1 cellular context compared by ENCODE assay signal in genomic region chr10:70155255-70155838, GRCh38.
TF ChIP-seq lines count a peak whose summit lies in the region.

No MANE protein-coding gene starts in this region.

TF ChIP-seq in GM23338, 12 proteins besides CTCF, POLR2A, EP300 and RAD21:
- TF ChIP-seq ZNF331 (CRISPR knock-in tag; IDR thresholded peaks at IDR 0.05; ENCODE audit: low read depth) = no peak
- TF ChIP-seq, protein P1, sequence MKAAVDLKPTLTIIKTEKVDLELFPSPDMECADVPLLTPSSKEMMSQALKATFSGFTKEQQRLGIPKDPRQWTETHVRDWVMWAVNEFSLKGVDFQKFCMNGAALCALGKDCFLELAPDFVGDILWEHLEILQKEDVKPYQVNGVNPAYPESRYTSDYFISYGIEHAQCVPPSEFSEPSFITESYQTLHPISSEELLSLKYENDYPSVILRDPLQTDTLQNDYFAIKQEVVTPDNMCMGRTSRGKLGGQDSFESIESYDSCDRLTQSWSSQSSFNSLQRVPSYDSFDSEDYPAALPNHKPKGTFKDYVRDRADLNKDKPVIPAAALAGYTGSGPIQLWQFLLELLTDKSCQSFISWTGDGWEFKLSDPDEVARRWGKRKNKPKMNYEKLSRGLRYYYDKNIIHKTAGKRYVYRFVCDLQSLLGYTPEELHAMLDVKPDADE (IDR thresholded peaks at IDR 0.05) = no peak
- TF ChIP-seq POLR2AphosphoS5 (IDR thresholded peaks at IDR 0.05; ENCODE audit: low read depth) = no peak
- TF ChIP-seq STAT1 (IDR thresholded peaks at IDR 0.05; ENCODE audit: unreplicated experiment) = no peak
- TF ChIP-seq ZNF114 (CRISPR knock-in tag; IDR thresholded peaks at IDR 0.05) = no peak
- no peak for TF ChIP-seq JUNB (IDR thresholded peaks at IDR 0.05; ENCODE audit: unreplicated experiment)
- TF ChIP-seq, protein P2, sequence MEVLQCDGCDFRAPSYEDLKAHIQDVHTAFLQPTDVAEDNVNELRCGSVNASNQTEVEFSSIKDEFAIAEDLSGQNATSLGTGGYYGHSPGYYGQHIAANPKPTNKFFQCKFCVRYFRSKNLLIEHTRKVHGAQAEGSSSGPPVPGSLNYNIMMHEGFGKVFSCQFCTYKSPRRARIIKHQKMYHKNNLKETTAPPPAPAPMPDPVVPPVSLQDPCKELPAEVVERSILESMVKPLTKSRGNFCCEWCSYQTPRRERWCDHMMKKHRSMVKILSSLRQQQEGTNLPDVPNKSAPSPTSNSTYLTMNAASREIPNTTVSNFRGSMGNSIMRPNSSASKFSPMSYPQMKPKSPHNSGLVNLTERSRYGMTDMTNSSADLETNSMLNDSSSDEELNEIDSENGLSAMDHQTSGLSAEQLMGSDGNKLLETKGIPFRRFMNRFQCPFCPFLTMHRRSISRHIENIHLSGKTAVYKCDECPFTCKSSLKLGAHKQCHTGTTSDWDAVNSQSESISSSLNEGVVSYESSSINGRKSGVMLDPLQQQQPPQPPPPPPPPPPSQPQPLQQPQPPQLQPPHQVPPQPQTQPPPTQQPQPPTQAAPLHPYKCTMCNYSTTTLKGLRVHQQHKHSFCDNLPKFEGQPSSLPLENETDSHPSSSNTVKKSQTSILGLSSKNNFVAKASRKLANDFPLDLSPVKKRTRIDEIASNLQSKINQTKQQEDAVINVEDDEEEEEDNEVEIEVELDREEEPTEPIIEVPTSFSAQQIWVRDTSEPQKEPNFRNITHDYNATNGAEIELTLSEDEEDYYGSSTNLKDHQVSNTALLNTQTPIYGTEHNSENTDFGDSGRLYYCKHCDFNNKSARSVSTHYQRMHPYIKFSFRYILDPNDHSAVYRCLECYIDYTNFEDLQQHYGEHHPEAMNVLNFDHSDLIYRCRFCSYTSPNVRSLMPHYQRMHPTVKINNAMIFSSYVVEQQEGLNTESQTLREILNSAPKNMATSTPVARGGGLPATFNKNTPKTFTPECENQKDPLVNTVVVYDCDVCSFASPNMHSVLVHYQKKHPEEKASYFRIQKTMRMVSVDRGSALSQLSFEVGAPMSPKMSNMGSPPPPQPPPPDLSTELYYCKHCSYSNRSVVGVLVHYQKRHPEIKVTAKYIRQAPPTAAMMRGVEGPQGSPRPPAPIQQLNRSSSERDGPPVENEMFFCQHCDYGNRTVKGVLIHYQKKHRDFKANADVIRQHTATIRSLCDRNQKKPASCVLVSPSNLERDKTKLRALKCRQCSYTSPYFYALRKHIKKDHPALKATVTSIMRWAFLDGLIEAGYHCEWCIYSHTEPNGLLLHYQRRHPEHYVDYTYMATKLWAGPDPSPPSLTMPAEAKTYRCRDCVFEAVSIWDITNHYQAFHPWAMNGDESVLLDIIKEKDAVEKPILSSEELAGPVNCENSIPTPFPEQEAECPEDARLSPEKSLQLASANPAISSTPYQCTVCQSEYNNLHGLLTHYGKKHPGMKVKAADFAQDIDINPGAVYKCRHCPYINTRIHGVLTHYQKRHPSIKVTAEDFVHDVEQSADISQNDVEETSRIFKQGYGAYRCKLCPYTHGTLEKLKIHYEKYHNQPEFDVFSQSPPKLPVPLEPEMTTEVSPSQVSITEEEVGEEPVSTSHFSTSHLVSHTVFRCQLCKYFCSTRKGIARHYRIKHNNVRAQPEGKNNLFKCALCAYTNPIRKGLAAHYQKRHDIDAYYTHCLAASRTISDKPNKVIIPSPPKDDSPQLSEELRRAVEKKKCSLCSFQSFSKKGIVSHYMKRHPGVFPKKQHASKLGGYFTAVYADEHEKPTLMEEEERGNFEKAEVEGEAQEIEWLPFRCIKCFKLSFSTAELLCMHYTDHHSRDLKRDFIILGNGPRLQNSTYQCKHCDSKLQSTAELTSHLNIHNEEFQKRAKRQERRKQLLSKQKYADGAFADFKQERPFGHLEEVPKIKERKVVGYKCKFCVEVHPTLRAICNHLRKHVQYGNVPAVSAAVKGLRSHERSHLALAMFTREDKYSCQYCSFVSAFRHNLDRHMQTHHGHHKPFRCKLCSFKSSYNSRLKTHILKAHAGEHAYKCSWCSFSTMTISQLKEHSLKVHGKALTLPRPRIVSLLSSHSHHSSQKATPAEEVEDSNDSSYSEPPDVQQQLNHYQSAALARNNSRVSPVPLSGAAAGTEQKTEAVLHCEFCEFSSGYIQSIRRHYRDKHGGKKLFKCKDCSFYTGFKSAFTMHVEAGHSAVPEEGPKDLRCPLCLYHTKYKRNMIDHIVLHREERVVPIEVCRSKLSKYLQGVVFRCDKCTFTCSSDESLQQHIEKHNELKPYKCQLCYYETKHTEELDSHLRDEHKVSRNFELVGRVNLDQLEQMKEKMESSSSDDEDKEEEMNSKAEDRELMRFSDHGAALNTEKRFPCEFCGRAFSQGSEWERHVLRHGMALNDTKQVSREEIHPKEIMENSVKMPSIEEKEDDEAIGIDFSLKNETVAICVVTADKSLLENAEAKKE (CRISPR knock-in tag; IDR thresholded peaks at IDR 0.05) = no peak
- no peak for TF ChIP-seq EZH2phosphoT487 (IDR thresholded peaks at IDR 0.05; ENCODE audit: unreplicated experiment)
- TF ChIP-seq, protein P3, sequence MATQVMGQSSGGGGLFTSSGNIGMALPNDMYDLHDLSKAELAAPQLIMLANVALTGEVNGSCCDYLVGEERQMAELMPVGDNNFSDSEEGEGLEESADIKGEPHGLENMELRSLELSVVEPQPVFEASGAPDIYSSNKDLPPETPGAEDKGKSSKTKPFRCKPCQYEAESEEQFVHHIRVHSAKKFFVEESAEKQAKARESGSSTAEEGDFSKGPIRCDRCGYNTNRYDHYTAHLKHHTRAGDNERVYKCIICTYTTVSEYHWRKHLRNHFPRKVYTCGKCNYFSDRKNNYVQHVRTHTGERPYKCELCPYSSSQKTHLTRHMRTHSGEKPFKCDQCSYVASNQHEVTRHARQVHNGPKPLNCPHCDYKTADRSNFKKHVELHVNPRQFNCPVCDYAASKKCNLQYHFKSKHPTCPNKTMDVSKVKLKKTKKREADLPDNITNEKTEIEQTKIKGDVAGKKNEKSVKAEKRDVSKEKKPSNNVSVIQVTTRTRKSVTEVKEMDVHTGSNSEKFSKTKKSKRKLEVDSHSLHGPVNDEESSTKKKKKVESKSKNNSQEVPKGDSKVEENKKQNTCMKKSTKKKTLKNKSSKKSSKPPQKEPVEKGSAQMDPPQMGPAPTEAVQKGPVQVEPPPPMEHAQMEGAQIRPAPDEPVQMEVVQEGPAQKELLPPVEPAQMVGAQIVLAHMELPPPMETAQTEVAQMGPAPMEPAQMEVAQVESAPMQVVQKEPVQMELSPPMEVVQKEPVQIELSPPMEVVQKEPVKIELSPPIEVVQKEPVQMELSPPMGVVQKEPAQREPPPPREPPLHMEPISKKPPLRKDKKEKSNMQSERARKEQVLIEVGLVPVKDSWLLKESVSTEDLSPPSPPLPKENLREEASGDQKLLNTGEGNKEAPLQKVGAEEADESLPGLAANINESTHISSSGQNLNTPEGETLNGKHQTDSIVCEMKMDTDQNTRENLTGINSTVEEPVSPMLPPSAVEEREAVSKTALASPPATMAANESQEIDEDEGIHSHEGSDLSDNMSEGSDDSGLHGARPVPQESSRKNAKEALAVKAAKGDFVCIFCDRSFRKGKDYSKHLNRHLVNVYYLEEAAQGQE (IDR thresholded peaks at IDR 0.05; ENCODE audit: unreplicated experiment) = no peak
- no peak for TF ChIP-seq NANOG (IDR thresholded peaks at IDR 0.05; ENCODE audit: borderline replicate concordance)
- TF ChIP-seq EZH2 (IDR thresholded peaks at IDR 0.05; ENCODE audit: low read depth, unreplicated experiment) = no peak
- no peak for TF ChIP-seq CREB1 (CRISPR knock-in tag; IDR thresholded peaks at IDR 0.05; ENCODE audit: low read depth)
